ENCODE assay signal across 8 cellular contexts in genomic region chr19:55383789-55384575, GRCh38. TPM values are rescaled to one million over a fixed set of nuclear protein-coding genes. Genes with fewer than 3 reads are reported as not detected.
A peak's percentile ranks its signal among the peaks of the same experiment; 100 is the strongest.
DNase-seq lines count a peak whose midpoint lies in the region; ATAC-seq and TF ChIP-seq lines count a peak whose summit lies in the region.

TMEM238 (minus strand) TSS chr19:55384292; CDS start chr19:55384259, 33 bp downstream.

- DNase-seq in GF-D8 (lab: John Stamatoyannopoulos, UW) (peak; percentile 23), MCF 10A (ENCODE audit: unreplicated experiment) (peak; percentile 62), skeletal muscle cell (ENCODE audit: low read depth) (no peak)

- H3K9me3 ChIP-seq in iPS-15b (ENCODE audit: control insufficient read depth, insufficient read depth, low read length) = no peaks in the 10 kb centered on the region

- peaks cover 32% of the 10 kb centered on the region for H3K36me3 ChIP-seq in iPS-15b (ENCODE audit: control insufficient read depth, insufficient read depth, low read length)

- H3K4me1 Mint-ChIP-seq in MCF 10A (ENCODE audit: insufficient read depth, unreplicated experiment) = peaks cover 34% of the 10 kb centered on the region

- peaks cover 15% of the 10 kb centered on the region for H3K4me1 ChIP-seq in iPS-15b (ENCODE audit: control insufficient read depth, insufficient read depth, low read length)

- peak within 1 kb of the TSS; percentile 89 for H3K4me3 Mint-ChIP-seq in MCF 10A (ENCODE audit: unreplicated experiment)

- H3K27me3 Mint-ChIP-seq in MCF 10A (ENCODE audit: insufficient read depth, unreplicated experiment) = no peaks in the 10 kb centered on the region

- BruUV-seq in MCF 10A (replicated peaks; lab: Mats Ljungman, UMichigan) = no TSS peak

- intact Hi-C loops in T-helper 2 cell treated with Interferon-gamma antibody and Interleukin-4, amounts not matched to agents 100 ng/mL and 5 ng/mL, for 36 hours (cut with micrococcal nuclease) = loop anchor here (10.0 kb wide), 1 partner anchor 251 kb away; no protein-coding TSS in a partner anchor
- intact Hi-C loops in MCF 10A (cut with micrococcal nuclease) = loop anchor here (2.0 kb wide), 1 partner anchor 91 kb away; no protein-coding TSS in a partner anchor

- CTCF ChIA-PET in MCF 10A (lab: Yijun Ruan, JAX) = interaction anchor here (0.6 to 3.4 kb wide), 28 partner anchors 9 to 296 kb away, joined by 3 to 61 read pairs (median 4); partner anchors contain the start of genes DNAAF3, TNNI3 and ZNF628

- TF ChIP-seq CTCF in LNCAP (IDR thresholded peaks at IDR 0.05) (peak; percentile 21; the same call in 1 of the 2 replicates), MCF 10A (IDR thresholded peaks at IDR 0.05; ENCODE audit: unreplicated experiment) (peak; percentile 28)

- H3K36me3 Mint-ChIP-seq in MCF 10A (ENCODE audit: insufficient read depth, unreplicated experiment) = peaks cover 46% of the 10 kb centered on the region

- ATAC-seq in HG03521 (IDR thresholded peaks at IDR 0.05; ENCODE audit: unreplicated experiment) (no peak), GM19467 (IDR thresholded peaks at IDR 0.05; ENCODE audit: unreplicated experiment) (no peak)

- peak within 1 kb of the TSS; percentile 93 for H3K27ac Mint-ChIP-seq in MCF 10A (ENCODE audit: low read depth, unreplicated experiment)

- peaks cover 13% of the 10 kb centered on the region for H3K27me3 ChIP-seq in iPS-15b (ENCODE audit: control insufficient read depth, insufficient read depth, low read length)

- POLR2A ChIA-PET in MCF 10A (lab: Yijun Ruan, JAX) = interaction anchor here (0.7 to 6.1 kb wide), 36 partner anchors 8 to 321 kb away, joined by 3 to 98 read pairs (median 6); partner anchors contain the start of genes FIZ1, HSPBP1, ISOC2 and KMT5C

- peak within 1 kb of the TSS; percentile 98 for H3K4me3 ChIP-seq in iPS-15b (ENCODE audit: low read depth, low read length)
- H3K4me3 ChIP-seq in skeletal muscle cell (ENCODE audit: low read depth, low read length) = peak within 1 kb of the TSS; percentile 96

- H3K9me3 Mint-ChIP-seq in MCF 10A (ENCODE audit: unreplicated experiment) = no peaks in the 10 kb centered on the region

- peak within 1 kb of the TSS; percentile 54 for H3K9ac ChIP-seq in iPS-15b (ENCODE audit: low read depth, low read length)

RNA-seq across cellular contexts. Expression of gene TMEM238, which starts in this region (rescaled TPM):
- total RNA-seq in T-helper 2 cell treated with Interferon-gamma antibody and Interleukin-4, amounts not matched to agents 100 ng/mL and 5 ng/mL, for 36 hours = 10.3 and 11.7 TPM in 2 replicates
- total RNA-seq in MCF 10A (2022) = 10.6 and 14.9 TPM in 2 replicates
